In the genomic region with DNA sequence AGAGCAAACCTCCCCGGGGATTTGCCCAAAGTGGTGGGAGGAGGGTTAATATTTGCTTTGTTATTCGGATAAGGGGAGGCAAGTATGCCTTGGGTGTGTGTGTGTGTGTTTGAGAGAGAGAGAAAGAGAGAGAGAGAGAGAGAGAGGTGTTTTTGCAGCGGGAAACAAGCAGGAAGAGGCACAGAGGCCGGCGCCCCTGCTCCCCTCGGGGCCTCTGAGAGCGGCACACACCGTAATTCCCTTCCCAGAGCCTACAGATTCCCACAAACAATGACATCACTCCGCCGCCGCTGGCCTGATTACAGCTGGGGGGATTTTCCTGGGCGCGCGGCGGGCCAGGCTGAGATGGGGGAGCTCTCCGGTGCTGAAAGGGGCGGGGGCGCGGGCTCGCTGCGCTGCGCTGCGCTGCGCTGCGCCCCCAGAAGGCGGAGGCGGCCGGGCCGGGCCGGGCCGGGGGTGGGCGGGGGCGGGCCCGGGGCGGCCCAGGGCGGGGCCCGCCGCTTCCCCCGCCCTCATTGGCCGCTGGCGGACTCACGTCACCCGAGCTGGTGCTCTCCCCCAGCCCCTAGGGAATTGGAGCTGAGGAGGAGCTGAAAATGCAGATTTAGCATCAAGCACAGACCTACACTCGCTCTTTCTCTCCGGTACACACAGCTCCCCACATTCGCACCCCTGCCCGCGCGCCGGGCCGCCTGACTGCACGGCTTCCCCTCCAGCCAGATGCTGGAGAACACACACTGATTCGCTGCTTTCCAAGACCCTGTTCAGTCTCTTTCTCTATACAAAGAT, we compare ENCODE assay signal across 8 cellular contexts. TPM values are rescaled to one million over a fixed set of nuclear protein-coding genes. Genes with fewer than 3 reads are reported as not detected.
DNase-seq lines count a peak whose midpoint lies in the region; ATAC-seq and TF ChIP-seq lines count a peak whose summit lies in the region.

A gene with protein sequence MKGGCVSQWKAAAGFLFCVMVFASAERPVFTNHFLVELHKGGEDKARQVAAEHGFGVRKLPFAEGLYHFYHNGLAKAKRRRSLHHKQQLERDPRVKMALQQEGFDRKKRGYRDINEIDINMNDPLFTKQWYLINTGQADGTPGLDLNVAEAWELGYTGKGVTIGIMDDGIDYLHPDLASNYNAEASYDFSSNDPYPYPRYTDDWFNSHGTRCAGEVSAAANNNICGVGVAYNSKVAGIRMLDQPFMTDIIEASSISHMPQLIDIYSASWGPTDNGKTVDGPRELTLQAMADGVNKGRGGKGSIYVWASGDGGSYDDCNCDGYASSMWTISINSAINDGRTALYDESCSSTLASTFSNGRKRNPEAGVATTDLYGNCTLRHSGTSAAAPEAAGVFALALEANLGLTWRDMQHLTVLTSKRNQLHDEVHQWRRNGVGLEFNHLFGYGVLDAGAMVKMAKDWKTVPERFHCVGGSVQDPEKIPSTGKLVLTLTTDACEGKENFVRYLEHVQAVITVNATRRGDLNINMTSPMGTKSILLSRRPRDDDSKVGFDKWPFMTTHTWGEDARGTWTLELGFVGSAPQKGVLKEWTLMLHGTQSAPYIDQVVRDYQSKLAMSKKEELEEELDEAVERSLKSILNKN (plus strand): TSS at position 631 of the 789 bp plus-strand sequence. CDS start 266 bp downstream, outside the sequence.

- no peaks in the 10 kb centered on the region for H3K36me3 Mint-ChIP-seq in activated T-helper 1 cell treated with anti-CD3 and anti-CD28 coated beads, Interleukin-12 subunit alpha, Interleukin-12 subunit beta, Interleukin-2, Interleukin-4 antibody, amounts not matched to agents 30 ng/mL and 10 ng/mL and 1 ng/mL, durations not matched to agents 14 hours and 24 hours and 36 hours (ENCODE audit: low read depth)

- ATAC-seq in HG03460 (IDR thresholded peaks at IDR 0.05; ENCODE audit: unreplicated experiment) (no peak), HG03135 (IDR thresholded peaks at IDR 0.05; ENCODE audit: unreplicated experiment) (no peak)

- no peaks in the 10 kb centered on the region for H3K4me1 Mint-ChIP-seq in activated T-helper 1 cell treated with anti-CD3 and anti-CD28 coated beads, Interleukin-12 subunit alpha, Interleukin-12 subunit beta, Interleukin-2, Interleukin-4 antibody, amounts not matched to agents 30 ng/mL and 10 ng/mL and 1 ng/mL, durations not matched to agents 14 hours and 24 hours and 36 hours (ENCODE audit: low read depth)

- H3K27ac Mint-ChIP-seq in activated T-helper 1 cell treated with anti-CD3 and anti-CD28 coated beads, Interleukin-12 subunit alpha, Interleukin-12 subunit beta, Interleukin-2, Interleukin-4 antibody, amounts not matched to agents 30 ng/mL and 10 ng/mL and 1 ng/mL, durations not matched to agents 14 hours and 24 hours and 36 hours: peak within 1 kb of the TSS; percentile 11

- no peak within 1 kb of the TSS for H3K27ac ChIP-seq in left ventricle myocardium inferior (replicated peaks)

- TF ChIP-seq CTCF in AG09319 (IDR thresholded peaks at IDR 0.05; ENCODE audit: low read depth, low read length) (no peak), left ventricle myocardium inferior (IDR thresholded peaks at IDR 0.05; ENCODE audit: borderline replicate concordance) (no peak)

- peak; percentile 14 for DNase-seq in AG09319 (ENCODE audit: extremely low read depth, low read depth)
- DNase-seq in NCI-H1105 (lab: John Stamatoyannopoulos, UW): peak; percentile 96
- DNase-seq in activated T-helper 1 cell treated with anti-CD3 and anti-CD28 coated beads, Interleukin-12 subunit alpha, Interleukin-12 subunit beta, Interleukin-2, Interleukin-4 antibody, amounts not matched to agents 30 ng/mL and 10 ng/mL and 1 ng/mL, durations not matched to agents 14 hours and 24 hours and 36 hours (ENCODE audit: low spot score): no peak
- peak; percentile 24 for DNase-seq in left ventricle myocardium inferior
- peak; percentile 78 for DNase-seq in posterior vena cava (ENCODE audit: low spot score)
- no peak for DNase-seq in SIG-M5 treated with dmso at 0.1 percent for 504 hours (lab: John Stamatoyannopoulos, UW; ENCODE audit: unreplicated experiment)

- peaks cover 44% of the 10 kb centered on the region for H3K27me3 Mint-ChIP-seq in activated T-helper 1 cell treated with anti-CD3 and anti-CD28 coated beads, Interleukin-12 subunit alpha, Interleukin-12 subunit beta, Interleukin-2, Interleukin-4 antibody, amounts not matched to agents 30 ng/mL and 10 ng/mL and 1 ng/mL, durations not matched to agents 14 hours and 24 hours and 36 hours (ENCODE audit: insufficient read depth)

- no peak within 1 kb of the TSS for H3K4me3 Mint-ChIP-seq in activated T-helper 1 cell treated with anti-CD3 and anti-CD28 coated beads, Interleukin-12 subunit alpha, Interleukin-12 subunit beta, Interleukin-2, Interleukin-4 antibody, amounts not matched to agents 30 ng/mL and 10 ng/mL and 1 ng/mL, durations not matched to agents 14 hours and 24 hours and 36 hours

- peak within 1 kb of the TSS; percentile 56 for H3K4me3 ChIP-seq in left ventricle myocardium inferior

- H3K9me3 Mint-ChIP-seq in activated T-helper 1 cell treated with anti-CD3 and anti-CD28 coated beads, Interleukin-12 subunit alpha, Interleukin-12 subunit beta, Interleukin-2, Interleukin-4 antibody, amounts not matched to agents 30 ng/mL and 10 ng/mL and 1 ng/mL, durations not matched to agents 14 hours and 24 hours and 36 hours: no peaks in the 10 kb centered on the region

- intact Hi-C loops in activated T-helper 1 cell treated with anti-CD3 and anti-CD28 coated beads, Interleukin-12 subunit alpha, Interleukin-12 subunit beta, Interleukin-2, Interleukin-4 antibody, amounts not matched to agents 30 ng/mL and 10 ng/mL and 1 ng/mL, durations not matched to agents 14 hours and 24 hours and 36 hours (cut with micrococcal nuclease): no loop called here
- intact Hi-C loops in left ventricle myocardium inferior (cut with micrococcal nuclease): no loop called here
- intact Hi-C loops in posterior vena cava (cut with DNase I): no loop called here

- no peaks in the 10 kb centered on the region for H3K9me3 ChIP-seq in left ventricle myocardium inferior (replicated peaks)

- peaks cover 20% of the 10 kb centered on the region for H3K4me1 ChIP-seq in left ventricle myocardium inferior

- H3K27me3 ChIP-seq in left ventricle myocardium inferior (ENCODE audit: low read depth): peaks cover 73% of the 10 kb centered on the region

- no peaks in the 10 kb centered on the region for H3K36me3 ChIP-seq in left ventricle myocardium inferior

RNA-seq across cellular contexts. Expression of the gene that starts here (rescaled TPM):
- total RNA-seq in activated T-helper 1 cell treated with anti-CD3 and anti-CD28 coated beads, Interleukin-12 subunit alpha, Interleukin-12 subunit beta, Interleukin-2, Interleukin-4 antibody, amounts not matched to agents 30 ng/mL and 10 ng/mL and 1 ng/mL, durations not matched to agents 14 hours and 24 hours and 36 hours: not detected in 2 replicates
- total RNA-seq in left ventricle myocardium inferior (0.74 TPM), posterior vena cava (under 1 TPM; 0.24 to 0.32 TPM)

Comparison
In these comparisons a context has a peak if more than half of its experiments do, and no peak if none do; other contexts are left out.
1. Peak in DNase-seq and H3K4me3 ChIP-seq in left ventricle myocardium inferior; RNA of the gene not detected or under 1 TPM.
2. Peak in DNase-seq in posterior vena cava; RNA of the gene not detected or under 1 TPM.
3. DNase-seq: peak in AG09319 (single experiment) and NCI-H1105 (single experiment); none in activated T-helper 1 cell treated with anti-CD3 and anti-CD28 coated beads, Interleukin-12 subunit alpha, Interleukin-12 subunit beta, Interleukin-2, Interleukin-4 antibody, amounts not matched to agents 30 ng/mL and 10 ng/mL and 1 ng/mL, durations not matched to agents 14 hours and 24 hours and 36 hours (single experiment) and SIG-M5 treated with dmso at 0.1 percent for 504 hours (single experiment).